In the genomic region with DNA sequence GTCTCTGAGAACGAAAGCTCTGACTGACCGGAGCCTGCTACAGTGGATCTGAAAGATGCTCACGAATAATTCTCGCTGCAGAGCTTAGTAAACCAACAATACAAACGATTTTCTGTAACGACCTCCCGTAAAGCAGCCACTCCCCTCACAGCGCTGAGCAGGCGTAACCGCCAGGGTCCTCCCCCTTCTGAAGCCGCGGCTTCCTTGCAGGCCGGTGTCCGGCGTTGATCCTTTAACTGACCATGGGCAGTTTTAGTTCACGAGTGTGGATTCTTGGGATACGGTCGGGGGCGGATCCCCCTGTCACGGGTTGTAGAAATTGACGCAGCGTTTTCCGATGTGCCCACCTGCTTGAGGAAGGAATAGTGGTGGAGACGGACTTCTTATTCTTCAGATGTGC, we compare ENCODE assay signal across 2 cellular contexts.
TF ChIP-seq lines count a peak whose summit lies in the region.

No MANE protein-coding gene starts in this region.

TF ChIP-seq in HepG2, 621 proteins besides CTCF, POLR2A, EP300 and RAD21:
- TF ChIP-seq, protein P1, sequence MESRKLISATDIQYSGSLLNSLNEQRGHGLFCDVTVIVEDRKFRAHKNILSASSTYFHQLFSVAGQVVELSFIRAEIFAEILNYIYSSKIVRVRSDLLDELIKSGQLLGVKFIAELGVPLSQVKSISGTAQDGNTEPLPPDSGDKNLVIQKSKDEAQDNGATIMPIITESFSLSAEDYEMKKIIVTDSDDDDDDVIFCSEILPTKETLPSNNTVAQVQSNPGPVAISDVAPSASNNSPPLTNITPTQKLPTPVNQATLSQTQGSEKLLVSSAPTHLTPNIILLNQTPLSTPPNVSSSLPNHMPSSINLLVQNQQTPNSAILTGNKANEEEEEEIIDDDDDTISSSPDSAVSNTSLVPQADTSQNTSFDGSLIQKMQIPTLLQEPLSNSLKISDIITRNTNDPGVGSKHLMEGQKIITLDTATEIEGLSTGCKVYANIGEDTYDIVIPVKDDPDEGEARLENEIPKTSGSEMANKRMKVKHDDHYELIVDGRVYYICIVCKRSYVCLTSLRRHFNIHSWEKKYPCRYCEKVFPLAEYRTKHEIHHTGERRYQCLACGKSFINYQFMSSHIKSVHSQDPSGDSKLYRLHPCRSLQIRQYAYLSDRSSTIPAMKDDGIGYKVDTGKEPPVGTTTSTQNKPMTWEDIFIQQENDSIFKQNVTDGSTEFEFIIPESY (CRISPR knock-in tag; IDR thresholded peaks at IDR 0.05) = peak; percentile 55; the same call in 1 of the 2 replicates
- no peak for TF ChIP-seq HNRNPH1 (optimal IDR thresholded peaks at IDR 0.05; ENCODE audit: low read depth, low read length)
TF ChIP-seq in HepG2: peak in this region for 1.

TF ChIP-seq in GM12878, 131 proteins besides CTCF, POLR2A, EP300 and RAD21:
- TF ChIP-seq, protein P1 (IDR thresholded peaks at IDR 0.05) = 0 out of 2 replicates have a peak, but pooled peaks have one; percentile 36
- TF ChIP-seq MXI1 (IDR thresholded peaks at IDR 0.05; ENCODE audit: low read depth, low read length) = no peak
